Comparison of ENCODE assay signal across 8 cellular contexts in genomic region chr10:108204528-108205313, GRCh38.
A peak's percentile ranks its signal among the peaks of the same experiment; 100 is the strongest.
DNase-seq lines count a peak whose midpoint lies in the region; ATAC-seq, FAIRE-seq and TF ChIP-seq lines count a peak whose summit lies in the region.

No MANE protein-coding gene starts in this region.

- SMC1A ChIA-PET in GM12878 (lab: Charles Lee; ENCODE audit: uncharacterized antibody, unreplicated experiment), result interaction anchor here (0.6 to 5.9 kb wide), 88 partner anchors 8 to 1593 kb away, joined by 3 to 52 read pairs (median 4); no protein-coding TSS in a partner anchor

- H3K36me3 Mint-ChIP-seq in nephron progenitor cell (ENCODE audit: low read depth), result no peaks in the 10 kb centered on the region
- H3K36me3 Mint-ChIP-seq in activated CD4-positive, alpha-beta memory T cell treated with anti-CD3 and anti-CD28 coated beads for 36 hours, result no peaks in the 10 kb centered on the region

- no peak overlapping the region for H2AFZ ChIP-seq in GM12878 (ENCODE audit: control insufficient read depth, low read depth, low read length)

- TF ChIP-seq POLR2A in GM12878 (IDR thresholded peaks at IDR 0.05; ENCODE audit: low read depth, low read length) (no peak), vagina (IDR thresholded peaks at IDR 0.05) (no peak)

- TF ChIP-seq CTCF in GM12878 (IDR thresholded peaks at IDR 0.05 in 2 of 3, conservative IDR thresholded peaks at IDR 0.05 in 1 of 3; ENCODE audit: control insufficient read depth in 2 of 3, extremely low read depth in 1 of 3, insufficient read depth in 1 of 3, low read depth in 3 of 3, low read length in 3 of 3), result peak; percentile 72 to 85 (median 80)
- TF ChIP-seq CTCF in nephron progenitor cell (IDR thresholded peaks at IDR 0.05), result peak; percentile 89
- TF ChIP-seq CTCF in vagina (IDR thresholded peaks at IDR 0.05), result peak in 1 of 3 experiments; percentile 18

- H3K27me3 ChIP-seq in GM12878 (replicated peaks in 1 of 2; ENCODE audit: control insufficient read depth in 2 of 2, insufficient read depth in 2 of 2, low read length in 1 of 2) (no peaks in the 10 kb centered on the region), vagina (no peaks in the 10 kb centered on the region)

- no peaks in the 10 kb centered on the region for H3K36me3 ChIP-seq in GM12878 (ENCODE audit: control insufficient read depth in 2 of 2, insufficient read depth in 2 of 2, low read length in 1 of 2)
- no peaks in the 10 kb centered on the region for H3K36me3 ChIP-seq in vagina

- peak; percentile 90 for TF ChIP-seq RAD21 in GM12878 (IDR thresholded peaks at IDR 0.05; ENCODE audit: insufficient read depth, low read depth, low read length)

- in situ Hi-C loops in GM12878 (cut with MboI), result no loop called here

- no peak overlapping the region for H3K27ac Mint-ChIP-seq in nephron progenitor cell
- H3K27ac Mint-ChIP-seq in activated CD4-positive, alpha-beta memory T cell treated with anti-CD3 and anti-CD28 coated beads for 36 hours, result no peak overlapping the region

- POLR2A ChIA-PET in GM12878 (lab: Charles Lee), result interaction anchor here (0.6 to 1.3 kb wide), 4 partner anchors 35 to 265 kb away, joined by 3 read pairs; no protein-coding TSS in a partner anchor
- POLR2A ChIA-PET in activated CD4-positive, alpha-beta memory T cell treated with anti-CD3 and anti-CD28 coated beads for 36 hours (lab: Charles Lee), result no interaction called here

- H3K4me1 ChIP-seq in GM12878 (ENCODE audit: control insufficient read depth, insufficient read depth, low read length) (no peaks in the 10 kb centered on the region), vagina (no peaks in the 10 kb centered on the region)

- H3K9ac ChIP-seq in GM12878 (ENCODE audit: control insufficient read depth, insufficient read depth, low read length), result no peak overlapping the region

- DNase-seq in COLO668 (lab: John Stamatoyannopoulos, UW; ENCODE audit: unreplicated experiment), result peak; percentile 10
- DNase-seq in Kasumi-1 (lab: John Stamatoyannopoulos, UW), result peak; percentile 5 to 19
- DNase-seq in GM12878 (ENCODE audit: low read depth, low spot score), result peak; percentile 11
- DNase-seq in nephron progenitor cell, result peak; percentile 37
- no peak for DNase-seq in activated CD4-positive, alpha-beta memory T cell treated with anti-CD3 and anti-CD28 coated beads for 36 hours
- no peak for DNase-seq in vagina (ENCODE audit: extremely low spot score in 2 of 2)
- no peak for DNase-seq in NCI-H446 (lab: John Stamatoyannopoulos, UW)

- no peak overlapping the region for H3K4me2 ChIP-seq in GM12878 (ENCODE audit: control insufficient read depth, insufficient read depth)

- H4K20me1 ChIP-seq in GM12878 (ENCODE audit: control insufficient read depth, insufficient read depth), result no peaks in the 10 kb centered on the region

- no peaks in the 10 kb centered on the region for H3K9me3 Mint-ChIP-seq in nephron progenitor cell
- peaks cover 22% of the 10 kb centered on the region for H3K9me3 Mint-ChIP-seq in activated CD4-positive, alpha-beta memory T cell treated with anti-CD3 and anti-CD28 coated beads for 36 hours

- intact Hi-C loops in GM12878 (cut with micrococcal nuclease; ENCODE audit: unreplicated experiment), result loop anchor here (5.0 to 10.0 kb wide), 6 partner anchors 187 to 787 kb away; no protein-coding TSS in a partner anchor
- intact Hi-C loops in activated CD4-positive, alpha-beta memory T cell treated with anti-CD3 and anti-CD28 coated beads for 36 hours (cut with micrococcal nuclease), result no loop called here
- intact Hi-C loops in vagina (cut with DNase I), result no loop called here

- no peaks in the 10 kb centered on the region for H3K27me3 Mint-ChIP-seq in nephron progenitor cell (ENCODE audit: low read depth, poor library complexity)
- no peaks in the 10 kb centered on the region for H3K27me3 Mint-ChIP-seq in activated CD4-positive, alpha-beta memory T cell treated with anti-CD3 and anti-CD28 coated beads for 36 hours

- CTCF ChIA-PET in GM12878 (lab: Yijun Ruan, JAX), result interaction anchor here (0.6 to 4.1 kb wide), 92 partner anchors 10 to 1499 kb away, joined by 3 to 52 read pairs (median 4); no protein-coding TSS in a partner anchor
- CTCF ChIA-PET in activated CD4-positive, alpha-beta memory T cell treated with anti-CD3 and anti-CD28 coated beads for 36 hours (lab: Charles Lee), result interaction anchor here (0.7 kb wide), 1 partner anchor 1503 kb away, joined by 4 read pairs; no protein-coding TSS in a partner anchor

- no peak overlapping the region for H3K4me3 Mint-ChIP-seq in nephron progenitor cell
- H3K4me3 Mint-ChIP-seq in activated CD4-positive, alpha-beta memory T cell treated with anti-CD3 and anti-CD28 coated beads for 36 hours, result no peak overlapping the region

- WGBS in GM12878 (ENCODE audit: insufficient coverage, insufficient replicate concordance, low lambda C conversion rate, missing lambda C conversion rate), result 39% methylated on average over 8 of the region's 8 CpGs

- peak; percentile 81 for FAIRE-seq in GM12878 (lab: Jason Lieb, UNC)

- no peaks in the 10 kb centered on the region for H3K4me1 Mint-ChIP-seq in nephron progenitor cell
- H3K4me1 Mint-ChIP-seq in activated CD4-positive, alpha-beta memory T cell treated with anti-CD3 and anti-CD28 coated beads for 36 hours (ENCODE audit: low read depth), result no peaks in the 10 kb centered on the region

- ATAC-seq in GM19455 (IDR thresholded peaks at IDR 0.05; ENCODE audit: unreplicated experiment) (peak; percentile 59), GM12878 (peak; percentile 95)

- H3K9me3 ChIP-seq in GM12878 (replicated peaks; ENCODE audit: control insufficient read depth, insufficient read depth, low read length), result no peaks in the 10 kb centered on the region
- H3K9me3 ChIP-seq in vagina, result no peaks in the 10 kb centered on the region

- BruUV-seq in GM12878 (replicated peaks; lab: Mats Ljungman, UMichigan), result no TSS peak

- no peak overlapping the region for H3K27ac ChIP-seq in GM12878 (ENCODE audit: control insufficient read depth, insufficient read depth)
- H3K27ac ChIP-seq in vagina, result no peak overlapping the region

- no peak for TF ChIP-seq EP300 in GM12878 (IDR thresholded peaks at IDR 0.05; ENCODE audit: borderline replicate concordance in 1 of 2, control insufficient read depth in 1 of 2, low read depth in 2 of 2, low read length in 2 of 2)

- RAD21 ChIA-PET in GM12878 (lab: Charles Lee; ENCODE audit: unreplicated experiment), result interaction anchor here (0.5 to 4.6 kb wide), 90 partner anchors 8 to 1934 kb away, joined by 3 to 71 read pairs (median 4); no protein-coding TSS in a partner anchor

- no peaks in the 10 kb centered on the region for H3K79me2 ChIP-seq in GM12878 (ENCODE audit: control insufficient read depth, insufficient read depth, low read length)

- H3K4me3 ChIP-seq in GM12878 (no peak overlapping the region), vagina (no peak overlapping the region)

TF ChIP-seq in GM12878, 131 proteins besides CTCF, POLR2A, EP300 and RAD21:
- TF ChIP-seq BHLHE40 (IDR thresholded peaks at IDR 0.05; ENCODE audit: borderline replicate concordance in 1 of 2, low read depth in 2 of 2, low read length in 1 of 2) (0 out of 4 replicates have a peak, but pooled peaks of 1 of the 2 experiments have one; percentile 13), MTA3 (IDR thresholded peaks at IDR 0.05; ENCODE audit: borderline replicate concordance, low read length) (no peak), NFIC (IDR thresholded peaks at IDR 0.05; ENCODE audit: low read depth, low read length) (no peak), ESRRA (IDR thresholded peaks at IDR 0.05; ENCODE audit: low read length) (0 out of 2 replicates have a peak, but pooled peaks have one; percentile 28), YY1 (IDR thresholded peaks at IDR 0.05; ENCODE audit: low read depth, low read length) (peak; percentile 55; the same call in 1 of the 2 replicates), GABPA (IDR thresholded peaks at IDR 0.05; ENCODE audit: low read depth) (no peak), BMI1 (IDR thresholded peaks at IDR 0.05; ENCODE audit: borderline replicate concordance) (no peak), SRF (IDR thresholded peaks at IDR 0.05; ENCODE audit: low read depth in 2 of 2, low read length in 2 of 2) (peak in 1 of 2 experiments; percentile 91; a peak in 2 of 4 replicates), SMC3 (IDR thresholded peaks at IDR 0.05; ENCODE audit: borderline replicate concordance, low read length) (peak; percentile 83), ZNF384 (IDR thresholded peaks at IDR 0.05; ENCODE audit: borderline replicate concordance, low read depth, low read length) (peak; percentile 74), CHD2 (IDR thresholded peaks at IDR 0.05; ENCODE audit: borderline replicate concordance, low read depth, low read length) (no peak)

Comparison
In these comparisons a context has a peak if more than half of its experiments do, and no peak if none do; other contexts are left out.
1. DNase-seq: peak in COLO668 (single experiment), Kasumi-1 (2 of 2), GM12878 (single experiment) and nephron progenitor cell (single experiment); none in activated CD4-positive, alpha-beta memory T cell treated with anti-CD3 and anti-CD28 coated beads for 36 hours (single experiment), vagina (0 of 2) and NCI-H446 (0 of 2).